Comparison of ENCODE assay signal across 29 cellular contexts in genomic region chr21:42749226-42749625, GRCh38.
DNase-seq lines count a peak whose midpoint lies in the region; ATAC-seq and TF ChIP-seq lines count a peak whose summit lies in the region.
"Had no signal": no experiment of that assay in that cellular context is flagged by ENCODE, and none has a peak within 500 bp of the region (broad histone marks: within the 10 kb centered on the region; RNA-seq: fewer than 3 reads in every experiment).

No MANE protein-coding gene starts in this region.

- H3K4me1 ChIP-seq in esophagus muscularis mucosa (peaks cover 18 to 71% (median 70%) of the 10 kb centered on the region in 4 donors), neuronal stem cell (ENCODE audit: control insufficient read depth in 2 of 2, insufficient read depth in 1 of 2, low read depth in 1 of 2, low read length in 2 of 2) (peaks cover 14 to 18% of the 10 kb centered on the region in 2 donors), transverse colon (peaks cover 13 to 35% (median 23%) of the 10 kb centered on the region in 4 donors)
- H3K4me1 ChIP-seq: HAP-1, right atrium auricular region, testis had no signal

- no peak overlapping the region for H3K4me2 ChIP-seq in neuronal stem cell (ENCODE audit: insufficient read depth, low read length, poor library complexity, severe bottlenecking)

- H2BK12ac ChIP-seq in neuronal stem cell (ENCODE audit: low read length): no peak overlapping the region

- H3K4me3 Mint-ChIP-seq in activated T-helper 2 cell treated with anti-CD3 and anti-CD28 coated beads, Interferon-gamma antibody, Interleukin-2, Interleukin-4, amounts not matched to agents 10 μg/mL and 5 μg/mL and 100 μg/mL, durations not matched to agents 14 hours and 24 hours and 36 hours (ENCODE audit: low read depth): no peak overlapping the region
- H3K4me3 Mint-ChIP-seq: activated naive CD4-positive, alpha-beta T cell treated with anti-CD3 and anti-CD28 coated beads, Interleukin-2, amount 50 U/mL, for 24 hours; T-helper 2 cell treated with Interferon-gamma antibody and Interleukin-4, amounts not matched to agents 5 μg/mL and 100 μg/mL, for 36 hours had no signal

- peak overlapping the region; percentile 16 for H3K23ac ChIP-seq in neuronal stem cell (ENCODE audit: low read depth, low read length, poor library complexity)

- no peak overlapping the region for H3K14ac ChIP-seq in neuronal stem cell (ENCODE audit: low read length)

- H2BK120ac ChIP-seq in neuronal stem cell (ENCODE audit: low read depth, low read length): no peak overlapping the region

- TF ChIP-seq POLR2A in esophagus muscularis mucosa (IDR thresholded peaks at IDR 0.05; ENCODE audit: low read depth): no peak
- TF ChIP-seq POLR2A in transverse colon (IDR thresholded peaks at IDR 0.05): no peak

- H3K4me1 Mint-ChIP-seq in activated T-helper 2 cell treated with anti-CD3 and anti-CD28 coated beads, Interferon-gamma antibody, Interleukin-2, Interleukin-4, amounts not matched to agents 10 μg/mL and 5 μg/mL and 100 μg/mL, durations not matched to agents 14 hours and 24 hours and 36 hours (ENCODE audit: low read depth): peaks cover 13% of the 10 kb centered on the region

- H4K8ac ChIP-seq in neuronal stem cell (ENCODE audit: low read depth, low read length): no peak overlapping the region

- TF ChIP-seq CTCF in esophagus muscularis mucosa (IDR thresholded peaks at IDR 0.05) (no peak), transverse colon (IDR thresholded peaks at IDR 0.05) (no peak)

- peak overlapping the region; percentile 85 to 87 (median 86) for H3K27ac ChIP-seq in esophagus muscularis mucosa (replicated peaks in 1 of 4)
- H3K27ac ChIP-seq in neuronal stem cell (replicated peaks; ENCODE audit: low read length): no peak overlapping the region
- H3K27ac ChIP-seq in transverse colon: peak overlapping the region; percentile 67 to 77 (median 72)
- H3K27ac ChIP-seq: heart right ventricle, ovary, right atrium auricular region, testis had no signal

- peak overlapping the region; percentile 34 for H3K9ac ChIP-seq in neuronal stem cell (ENCODE audit: low read depth, low read length, poor library complexity)

- DNase-seq in activated effector memory CD4-positive, alpha-beta T cell treated with anti-CD3 and anti-CD28 coated beads, Interleukin-2, amount 50 U/mL, for 16 hours: peak; percentile 10
- no peak for DNase-seq in activated effector memory CD4-positive, alpha-beta T cell treated with Interleukin-2 at 50 U/mL for 16 hours
- DNase-seq in esophagus muscularis mucosa (ENCODE audit: extremely low spot score): no peak
- no peak for DNase-seq in neuronal stem cell (ENCODE audit: low spot score)
- DNase-seq in transverse colon: no peak
- no peak for DNase-seq in activated T-helper 2 cell treated with anti-CD3 and anti-CD28 coated beads, Interferon-gamma antibody, Interleukin-2, Interleukin-4, amounts not matched to agents 10 μg/mL and 5 μg/mL and 100 μg/mL, durations not matched to agents 14 hours and 24 hours and 36 hours (ENCODE audit: low spot score)
- DNase-seq in stimulated activated naive CD4-positive, alpha-beta T cell treated with Interleukin-2 at 50 U/mL for 16 hours (lab: John Stamatoyannopoulos, UW): no peak
- DNase-seq: amygdala; CD8-positive, alpha-beta memory T cell; DMS153; effector CD8-positive, alpha-beta T cell; erythroblast; heart right ventricle; IMR-90; left cardiac atrium; NCI-H1048; NCI-H1694; NCI-H526; NK-92 treated with Interleukin-12 subunit alpha and Interleukin-12 subunit beta, amount 100 ng/mL, for 24 hours; ovary; PC-3; Right ventricle myocardium superior; stimulated activated CD4-positive, alpha-beta T cell treated with anti-CD3 and anti-CD28 coated beads, Interleukin-2, amount 100 ng/mL, for 48 hours; testis had no signal

- no peak overlapping the region for H2BK15ac ChIP-seq in neuronal stem cell (ENCODE audit: low read length)

- H3K27ac Mint-ChIP-seq in activated T-helper 2 cell treated with anti-CD3 and anti-CD28 coated beads, Interferon-gamma antibody, Interleukin-2, Interleukin-4, amounts not matched to agents 10 μg/mL and 5 μg/mL and 100 μg/mL, durations not matched to agents 14 hours and 24 hours and 36 hours: no peak overlapping the region
- H3K27ac Mint-ChIP-seq: activated naive CD4-positive, alpha-beta T cell treated with anti-CD3 and anti-CD28 coated beads, Interleukin-2, amount 50 U/mL, for 24 hours; T-helper 2 cell treated with Interferon-gamma antibody and Interleukin-4, amounts not matched to agents 5 μg/mL and 100 μg/mL, for 36 hours had no signal

- no peaks in the 10 kb centered on the region for H3K36me3 Mint-ChIP-seq in activated T-helper 2 cell treated with anti-CD3 and anti-CD28 coated beads, Interferon-gamma antibody, Interleukin-2, Interleukin-4, amounts not matched to agents 10 μg/mL and 5 μg/mL and 100 μg/mL, durations not matched to agents 14 hours and 24 hours and 36 hours (ENCODE audit: low read depth)
- H3K36me3 Mint-ChIP-seq: CD8-positive, alpha-beta memory T cell had no signal

- WGBS in esophagus muscularis mucosa: 62% methylated on average over 5 of the region's 6 CpGs
- WGBS in neuronal stem cell (ENCODE audit: extremely low coverage in 2 of 2, insufficient read length in 2 of 2, insufficient replicate concordance in 1 of 2), 2 donors: no CpG with 5 or more reads among the region's 6 CpGs
- 60% methylated on average over 6 of the region's 6 CpGs; no CpG with 5 or more reads in 1 of the 2 donors for WGBS in transverse colon (ENCODE audit: low coverage in 1 of 2), 2 donors

- no peak overlapping the region for H3K4me3 ChIP-seq in esophagus muscularis mucosa
- no peak overlapping the region for H3K4me3 ChIP-seq in neuronal stem cell (ENCODE audit: low read length in 2 of 2)
- H3K4me3 ChIP-seq in transverse colon: no peak overlapping the region
- H3K4me3 ChIP-seq: HAP-1, heart right ventricle, ovary, right atrium auricular region, testis had no signal

- no peak for ATAC-seq in GM18498 (IDR thresholded peaks at IDR 0.05; ENCODE audit: unreplicated experiment)
- ATAC-seq: heart right ventricle, left cardiac atrium, PC-3 had no signal

- in situ Hi-C loops in transverse colon (cut with MboI; ENCODE audit: low pct_ligation_motif_present in 1 of 4, low pct_unique_long_range_greater_than_20kb in 1 of 4, low sequenced_read_pairs in 3 of 4): no loop called here

- H2BK5ac ChIP-seq in neuronal stem cell (ENCODE audit: low read length): no peak overlapping the region

- H3K4ac ChIP-seq in neuronal stem cell (ENCODE audit: low read length): no peak overlapping the region

- TF ChIP-seq EP300 in esophagus muscularis mucosa (IDR thresholded peaks at IDR 0.05) (no peak), transverse colon (IDR thresholded peaks at IDR 0.05; ENCODE audit: low read depth) (no peak)

- H2AK5ac ChIP-seq in neuronal stem cell (ENCODE audit: low read depth, low read length): no peak overlapping the region

- no peaks in the 10 kb centered on the region for H3K79me1 ChIP-seq in neuronal stem cell (ENCODE audit: low read depth, low read length)

- H3K36me3 ChIP-seq in esophagus muscularis mucosa: peaks cover 0 to 39% (median 8%) of the 10 kb centered on the region in 4 donors
- peaks cover 8 to 34% of the 10 kb centered on the region in 2 donors for H3K36me3 ChIP-seq in neuronal stem cell (replicated peaks in 1 of 2; ENCODE audit: control insufficient read depth in 2 of 2, insufficient read depth in 2 of 2, low read length in 2 of 2)
- H3K36me3 ChIP-seq in transverse colon: peaks cover 0 to 15% (median 0%) of the 10 kb centered on the region in 4 donors
- H3K36me3 ChIP-seq: HAP-1, ovary, right atrium auricular region had no signal

- no peaks in the 10 kb centered on the region for H3K9me3 Mint-ChIP-seq in activated T-helper 2 cell treated with anti-CD3 and anti-CD28 coated beads, Interferon-gamma antibody, Interleukin-2, Interleukin-4, amounts not matched to agents 10 μg/mL and 5 μg/mL and 100 μg/mL, durations not matched to agents 14 hours and 24 hours and 36 hours
- H3K9me3 Mint-ChIP-seq: activated naive CD4-positive, alpha-beta T cell treated with anti-CD3 and anti-CD28 coated beads, Interleukin-2, amount 50 U/mL, for 24 hours; CD8-positive, alpha-beta memory T cell; T-helper 2 cell treated with Interferon-gamma antibody and Interleukin-4, amounts not matched to agents 5 μg/mL and 100 μg/mL, for 36 hours had no signal

- H4K91ac ChIP-seq in neuronal stem cell (ENCODE audit: low read depth, low read length, poor library complexity): no peak overlapping the region

- H3K27me3 ChIP-seq in esophagus muscularis mucosa (no peaks in the 10 kb centered on the region), neuronal stem cell (ENCODE audit: control insufficient read depth in 3 of 3, insufficient read depth in 3 of 3, low read depth in 1 of 3, low read length in 3 of 3) (no peaks in the 10 kb centered on the region), transverse colon (no peaks in the 10 kb centered on the region)
- H3K27me3 ChIP-seq: heart right ventricle, ovary, right atrium auricular region, testis had no signal

- H2AFZ ChIP-seq in neuronal stem cell (ENCODE audit: low read length): no peak overlapping the region

- H3K27me3 Mint-ChIP-seq in activated T-helper 2 cell treated with anti-CD3 and anti-CD28 coated beads, Interferon-gamma antibody, Interleukin-2, Interleukin-4, amounts not matched to agents 10 μg/mL and 5 μg/mL and 100 μg/mL, durations not matched to agents 14 hours and 24 hours and 36 hours (ENCODE audit: low read depth): no peaks in the 10 kb centered on the region
- H3K27me3 Mint-ChIP-seq: activated naive CD4-positive, alpha-beta T cell treated with anti-CD3 and anti-CD28 coated beads, Interleukin-2, amount 50 U/mL, for 24 hours had no signal

- intact Hi-C loops in esophagus muscularis mucosa (cut with DNase I) (loop anchor here (5.0 kb wide), 1 partner anchor 97 kb away; the partner anchor contains the start of gene PDE9A), transverse colon (cut with DNase I; ENCODE audit: low total_unique reads) (no loop called here)
- intact Hi-C loops in activated T-helper 2 cell treated with anti-CD3 and anti-CD28 coated beads, Interferon-gamma antibody, Interleukin-2, Interleukin-4, amounts not matched to agents 10 μg/mL and 5 μg/mL and 100 μg/mL, durations not matched to agents 14 hours and 24 hours and 36 hours (cut with micrococcal nuclease): no loop called here

- peak overlapping the region; percentile 50 for H3K18ac ChIP-seq in neuronal stem cell (ENCODE audit: low read length)

- H3K9me3 ChIP-seq in esophagus muscularis mucosa (no peaks in the 10 kb centered on the region), neuronal stem cell (replicated peaks in 1 of 2; ENCODE audit: control insufficient read depth in 2 of 2, insufficient read depth in 1 of 2, low read depth in 1 of 2, low read length in 2 of 2) (no peaks in the 10 kb centered on the region), transverse colon (no peaks in the 10 kb centered on the region)
- H3K9me3 ChIP-seq: HAP-1, heart right ventricle, ovary, right atrium auricular region, testis had no signal
